Comparison of ENCODE assay signal across 8 cellular contexts in genomic region chr7:55964261-55964801, GRCh38. TPM values are rescaled to one million over a fixed set of nuclear protein-coding genes. Genes with fewer than 3 reads are reported as not detected.
A peak's percentile ranks its signal among the peaks of the same experiment; 100 is the strongest.
DNase-seq lines count a peak whose midpoint lies in the region; ATAC-seq and TF ChIP-seq lines count a peak whose summit lies in the region.

TSS of gene NIPSNAP2 (plus strand) at chr7:55964585. CDS start at chr7:55964610, 25 bp downstream.

- DNase-seq in DND-41 = peak; percentile 65
- peak; percentile 67 for DNase-seq in RWPE1 (ENCODE audit: low spot score)
- peak; percentile 65 for DNase-seq in activated naive CD4-positive, alpha-beta T cell treated with Interleukin-2 at 50 U/mL for 16 hours
- DNase-seq in globus pallidus (ENCODE audit: low spot score) = peak; percentile 59
- no peak for DNase-seq in omental fat pad (ENCODE audit: low spot score)

- H3K4me2 ChIP-seq in DND-41 (ENCODE audit: insufficient read depth, low read length) = peak within 1 kb of the TSS; percentile 90

- H3K9me3 ChIP-seq in DND-41 (ENCODE audit: insufficient read depth, low read length, severe bottlenecking) (no peaks in the 10 kb centered on the region), HUES6 (ENCODE audit: control insufficient read depth, insufficient read depth, low read depth, low read length) (no peaks in the 10 kb centered on the region), thymus (ENCODE audit: control insufficient read depth) (no peaks in the 10 kb centered on the region)

- H3K9ac ChIP-seq in DND-41 (ENCODE audit: low read depth, low read length) = peak within 1 kb of the TSS; percentile 96
- H3K9ac ChIP-seq in HUES6 (ENCODE audit: low read length) = peak within 1 kb of the TSS; percentile 91

- H3K4me3 ChIP-seq in DND-41 (ENCODE audit: low read depth in 1 of 2, low read length in 2 of 2) = peak within 1 kb of the TSS; percentile 99 to 100
- H3K4me3 ChIP-seq in HUES6 (ENCODE audit: low read depth, low read length) = peak within 1 kb of the TSS; percentile 79
- H3K4me3 ChIP-seq in thymus (ENCODE audit: low read length) = peak within 1 kb of the TSS; percentile 97

- peaks cover 33% of the 10 kb centered on the region for H3K4me1 ChIP-seq in DND-41 (ENCODE audit: insufficient read depth, low read length)
- no peaks in the 10 kb centered on the region for H3K4me1 ChIP-seq in HUES6 (ENCODE audit: control insufficient read depth, insufficient read depth, low read length)
- peaks cover 6% of the 10 kb centered on the region for H3K4me1 ChIP-seq in thymus (ENCODE audit: control insufficient read depth, insufficient read depth, low read length)

- ATAC-seq in DND-41 (ENCODE audit: insufficient read depth, low read depth) (peak; percentile 80), GM21423 (IDR thresholded peaks at IDR 0.05; ENCODE audit: unreplicated experiment) (peak; percentile 81), omental fat pad (ENCODE audit: low FRiP score) (peak; percentile 95)

- H4K20me1 ChIP-seq in DND-41 (ENCODE audit: insufficient read depth, low read length) = peaks cover 8% of the 10 kb centered on the region

- peaks cover 60% of the 10 kb centered on the region for H3K79me2 ChIP-seq in DND-41 (ENCODE audit: insufficient read depth, low read length)

- WGBS in thymus = under 1% methylated on average over 70 of the region's 70 CpGs

- H3K27me3 ChIP-seq in DND-41 (ENCODE audit: insufficient read depth, low read length, poor library complexity) (no peaks in the 10 kb centered on the region), HUES6 (ENCODE audit: control insufficient read depth, insufficient read depth, low read length) (peaks cover 16% of the 10 kb centered on the region), thymus (ENCODE audit: control insufficient read depth, insufficient read depth) (no peaks in the 10 kb centered on the region)

- TF ChIP-seq CTCF in DND-41 (IDR thresholded peaks at IDR 0.05; ENCODE audit: borderline replicate concordance, extremely low read depth, low read length, poor library complexity, severe bottlenecking) (peak; percentile 71), RWPE1 (conservative IDR thresholded peaks at IDR 0.05; ENCODE audit: low read depth) (peak; percentile 98), omental fat pad (IDR thresholded peaks at IDR 0.05) (peak in 2 of 3 donors; percentile 5 to 58)

- H2AFZ ChIP-seq in DND-41 (ENCODE audit: low read depth, low read length) = peak within 1 kb of the TSS; percentile 97

- CTCF ChIA-PET in RWPE1 (lab: Yijun Ruan, JAX) = interaction anchor here (0.5 to 0.9 kb wide), 14 partner anchors 9 to 1300 kb away, joined by 3 to 6 read pairs (median 3); no protein-coding TSS in a partner anchor

- H3K27ac ChIP-seq in DND-41 (ENCODE audit: low read length) (peak within 1 kb of the TSS; percentile 86), HUES6 (ENCODE audit: low read depth, low read length) (peak within 1 kb of the TSS; percentile 51; the same call in 1 of the 2 replicates), RWPE1 (peak within 1 kb of the TSS; percentile 99), thymus (ENCODE audit: low read depth) (peak within 1 kb of the TSS; percentile 85)

- POLR2A ChIA-PET in RWPE1 (lab: Yijun Ruan, JAX; ENCODE audit: low non-redundant PET) = interaction anchor here (0.5 kb wide), 1 partner anchor 322 kb away, joined by 9 read pairs; no protein-coding TSS in a partner anchor

- H3K36me3 ChIP-seq in DND-41 (ENCODE audit: insufficient read depth, low read length) = peaks cover 20% of the 10 kb centered on the region
- peaks cover 8% of the 10 kb centered on the region for H3K36me3 ChIP-seq in HUES6 (ENCODE audit: control insufficient read depth, insufficient read depth, low read length)
- peaks cover 11% of the 10 kb centered on the region for H3K36me3 ChIP-seq in thymus (ENCODE audit: control insufficient read depth, insufficient read depth)

RNA-seq across cellular contexts. Expression of gene NIPSNAP2, which starts in this region (rescaled TPM):
- total RNA-seq in omental fat pad = 10 to 100 TPM; 43.6 to 73.3 (median 67.2) TPM
- polyA plus RNA-seq in thymus = 61.3 TPM

Comparison
In these comparisons a context has a peak if more than half of its experiments do, and no peak if none do; other contexts are left out.
1. CTCF ChIP-seq: peak in every context shown above with its lines; median percentile 98 in RWPE1; 71 in DND-41; 32 in omental fat pad.